15 cellular contexts compared by ENCODE assay signal in the genomic region with DNA sequence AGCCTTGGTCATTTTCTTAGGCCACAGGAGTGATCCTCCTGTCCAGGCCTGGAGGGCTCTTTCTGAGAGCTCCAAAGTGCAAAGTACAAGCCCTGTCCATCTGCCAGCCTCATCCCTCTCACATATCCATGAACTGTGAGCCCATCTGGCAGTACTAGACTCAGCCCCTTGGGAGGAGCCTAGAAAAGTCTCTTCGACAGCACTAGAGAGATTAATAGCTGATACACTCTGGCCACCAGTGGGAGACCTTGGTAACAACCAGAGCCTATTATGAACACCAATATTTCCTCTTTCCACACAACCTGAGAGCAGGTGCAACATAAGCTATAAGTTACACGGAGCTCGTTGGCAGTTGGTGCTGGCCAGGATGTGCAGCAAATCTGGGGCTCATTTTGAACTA. TPM values are rescaled to one million over a fixed set of nuclear protein-coding genes. Genes with fewer than 3 reads are reported as not detected.
"Had no signal": no experiment of that assay in that cellular context is flagged by ENCODE, and none has a peak within 500 bp of the region (broad histone marks: within the 10 kb centered on the region; RNA-seq: fewer than 3 reads in every experiment).

No MANE protein-coding gene starts in this region.

- H3K27ac Mint-ChIP-seq: activated CD8-positive, alpha-beta memory T cell treated with anti-CD3 and anti-CD28 coated beads, Interleukin-2, amount 10 ng/mL, durations not matched to agents 7 days and 5 days; activated T-cell treated with anti-CD3 and anti-CD28 coated beads, Interleukin-2, amount 50 U/mL, for 24 hours had no signal

- H3K4me3 Mint-ChIP-seq: activated CD8-positive, alpha-beta memory T cell treated with anti-CD3 and anti-CD28 coated beads, Interleukin-2, amount 10 ng/mL, durations not matched to agents 7 days and 5 days; activated naive CD8-positive, alpha-beta T cell treated with anti-CD3 and anti-CD28 coated beads for 36 hours; activated T-cell treated with anti-CD3 and anti-CD28 coated beads, Interleukin-2, amount 50 U/mL, for 24 hours had no signal

- H3K4me1 Mint-ChIP-seq: activated CD8-positive, alpha-beta memory T cell treated with anti-CD3 and anti-CD28 coated beads, Interleukin-2, amount 10 ng/mL, durations not matched to agents 7 days and 5 days; activated naive CD8-positive, alpha-beta T cell treated with anti-CD3 and anti-CD28 coated beads for 36 hours had no signal

- ATAC-seq: activated CD8-positive, alpha-beta memory T cell treated with anti-CD3 and anti-CD28 coated beads, Interleukin-2, amount 10 ng/mL, durations not matched to agents 7 days and 5 days; esophagus mucosa; lower lobe of right lung had no signal

- H3K27me3 Mint-ChIP-seq: activated CD8-positive, alpha-beta memory T cell treated with anti-CD3 and anti-CD28 coated beads, Interleukin-2, amount 10 ng/mL, durations not matched to agents 7 days and 5 days; activated naive CD8-positive, alpha-beta T cell treated with anti-CD3 and anti-CD28 coated beads for 36 hours; activated T-cell treated with anti-CD3 and anti-CD28 coated beads, Interleukin-2, amount 50 U/mL, for 24 hours had no signal

- DNase-seq: activated CD4-positive, alpha-beta T cell treated with anti-CD3 and anti-CD28 coated beads, Interleukin-2, amount 50 U/mL, for 48 hours; activated CD4-positive, CD25-positive, alpha-beta regulatory T cell treated with anti-CD3 and anti-CD28 coated beads, Interleukin-2, amount 50 U/mL, for 72 hours; activated CD8-positive, alpha-beta memory T cell treated with anti-CD3 and anti-CD28 coated beads, Interleukin-2, amount 10 ng/mL, durations not matched to agents 7 days and 5 days; activated effector memory CD4-positive, alpha-beta T cell treated with anti-CD3 and anti-CD28 coated beads, Interleukin-2, amount 50 U/mL, for 16 hours; activated naive CD8-positive, alpha-beta T cell treated with anti-CD3 and anti-CD28 coated beads for 36 hours; activated T-cell treated with anti-CD3 and anti-CD28 coated beads, Interleukin-2, amount 50 U/mL, for 24 hours; brain microvascular endothelial cell; lower lobe of right lung; midbrain; posterior cingulate gyrus; right cardiac atrium; T-helper 2 cell; trophoblast cell had no signal

- H3K9me3 Mint-ChIP-seq: activated naive CD8-positive, alpha-beta T cell treated with anti-CD3 and anti-CD28 coated beads for 36 hours; activated T-cell treated with anti-CD3 and anti-CD28 coated beads, Interleukin-2, amount 50 U/mL, for 24 hours had no signal

RNA-seq across cellular contexts. Expression of gene DCLK3, which starts 59.5 kb away (rescaled TPM):
- total RNA-seq: activated CD8-positive, alpha-beta memory T cell treated with anti-CD3 and anti-CD28 coated beads, Interleukin-2, amount 10 ng/mL, durations not matched to agents 7 days and 5 days; smooth muscle cell had no signal
